In genomic region chr10:128011059-128011979, GRCh38 we compare ENCODE assay signal across 8 cellular contexts.
DNase-seq lines count a peak whose midpoint lies in the region; ATAC-seq and TF ChIP-seq lines count a peak whose summit lies in the region.

No MANE protein-coding gene starts in this region.

- no peak overlapping the region for H3K4me3 ChIP-seq in aorta (ENCODE audit: low read length in 2 of 2)

- H3K27ac ChIP-seq in aorta (ENCODE audit: low read depth in 1 of 2, low read length in 2 of 2) = no peak overlapping the region

- peaks cover 3% of the 10 kb centered on the region for H3K9me3 Mint-ChIP-seq in progenitor cell of endocrine pancreas (ENCODE audit: low read depth)

- H3K27ac Mint-ChIP-seq in progenitor cell of endocrine pancreas = no peak overlapping the region

- WGBS in aorta, 2 donors = 13% methylated on average over 27 of the region's 27 CpGs

- no peaks in the 10 kb centered on the region for H3K36me3 Mint-ChIP-seq in progenitor cell of endocrine pancreas (ENCODE audit: insufficient read depth)

- no peak overlapping the region for H3K4me3 Mint-ChIP-seq in progenitor cell of endocrine pancreas (ENCODE audit: low read depth)

- intact Hi-C loops in Right ventricle myocardium superior (cut with DNase I) (loop anchor here (2.0 kb wide), 1 partner anchor 105 kb away; the partner anchor contains the start of gene PTPRE), aorta (cut with DNase I) (loop anchor here in 1 of 2 donors (2.0 kb wide), 1 partner anchor 105 kb away; the partner anchor contains the start of gene PTPRE)

- no peaks in the 10 kb centered on the region for H3K4me1 ChIP-seq in aorta (ENCODE audit: control insufficient read depth in 1 of 2, insufficient read depth in 2 of 2, low read length in 2 of 2)

- H3K4me1 Mint-ChIP-seq in progenitor cell of endocrine pancreas (ENCODE audit: low read depth) = peaks cover 3% of the 10 kb centered on the region

- peaks cover 31% of the 10 kb centered on the region for H3K27me3 Mint-ChIP-seq in progenitor cell of endocrine pancreas

- no peaks in the 10 kb centered on the region for H3K36me3 ChIP-seq in aorta (ENCODE audit: control insufficient read depth in 1 of 2, insufficient read depth in 2 of 2, low read length in 1 of 2)

- H3K27me3 ChIP-seq in aorta (ENCODE audit: control insufficient read depth in 1 of 2, insufficient read depth in 2 of 2, low read length in 1 of 2) = no peaks in the 10 kb centered on the region

- peak; percentile 98 for TF ChIP-seq CTCF in progenitor cell of endocrine pancreas (IDR thresholded peaks at IDR 0.05; ENCODE audit: unreplicated experiment)

- H3K9me3 ChIP-seq in aorta (ENCODE audit: control insufficient read depth, low read length) = no peaks in the 10 kb centered on the region

- peak; percentile 80 for ATAC-seq in GM21528 (IDR thresholded peaks at IDR 0.05; ENCODE audit: low FRiP score, unreplicated experiment)
- peak; percentile 91 for ATAC-seq in Right ventricle myocardium superior (ENCODE audit: poor library complexity)
- ATAC-seq in aorta (ENCODE audit: low FRiP score) = peak; percentile 92

- DNase-seq in EH (ENCODE audit: low read depth) = peak; percentile 62
- peak; percentile 86 for DNase-seq in HuH-7 (ENCODE audit: low spot score)
- peak; percentile 61 for DNase-seq in SK-N-DZ (ENCODE audit: low spot score)
- DNase-seq in activated naive CD4-positive, alpha-beta T cell treated with Interleukin-2 at 50 U/mL for 16 hours = peak; percentile 90
- DNase-seq in Right ventricle myocardium superior = peak; percentile 89
- DNase-seq in progenitor cell of endocrine pancreas (ENCODE audit: low spot score, unreplicated experiment) = peak; percentile 88
- peak; percentile 87 to 95 for DNase-seq in aorta
